In genomic region chr10:90047243-90047729, GRCh38 we compare ENCODE assay signal across 9 cellular contexts.
DNase-seq lines count a peak whose midpoint lies in the region; ATAC-seq and TF ChIP-seq lines count a peak whose summit lies in the region.
"Had no signal": no experiment of that assay in that cellular context is flagged by ENCODE, and none has a peak within 500 bp of the region (broad histone marks: within the 10 kb centered on the region; RNA-seq: fewer than 3 reads in every experiment).

No MANE protein-coding gene starts in this region.

- no peaks in the 10 kb centered on the region for H3K27me3 Mint-ChIP-seq in endothelial cell (ENCODE audit: unreplicated experiment)

- H3K27me3 ChIP-seq in GM06990 (replicated peaks; ENCODE audit: control insufficient read depth, insufficient read depth, low read length) (no peaks in the 10 kb centered on the region), osteoblast (ENCODE audit: insufficient read depth, low read length) (peaks cover 4% of the 10 kb centered on the region)

- no peaks in the 10 kb centered on the region for H4K20me1 ChIP-seq in osteoblast (ENCODE audit: insufficient read depth, low read length)

- no peak overlapping the region for H3K27ac Mint-ChIP-seq in endothelial cell (ENCODE audit: unreplicated experiment)

- ATAC-seq in GM19372 (IDR thresholded peaks at IDR 0.05; ENCODE audit: low read depth, unreplicated experiment) = peak; percentile 69
- ATAC-seq in HG02943 (IDR thresholded peaks at IDR 0.05; ENCODE audit: low read depth, unreplicated experiment) = peak; percentile 91

- no peaks in the 10 kb centered on the region for H3K4me1 Mint-ChIP-seq in endothelial cell (ENCODE audit: unreplicated experiment)

- no peak overlapping the region for H3K4me3 Mint-ChIP-seq in endothelial cell (ENCODE audit: unreplicated experiment)

- H3K36me3 ChIP-seq in GM06990 (ENCODE audit: control insufficient read depth, insufficient read depth, low read length) = no peaks in the 10 kb centered on the region
- no peaks in the 10 kb centered on the region for H3K36me3 ChIP-seq in osteoblast (ENCODE audit: insufficient read depth, low read length)

- no peak overlapping the region for H2AFZ ChIP-seq in osteoblast (ENCODE audit: low read length)

- H3K4me2 ChIP-seq in osteoblast (ENCODE audit: insufficient read depth, low read length) = no peak overlapping the region

- no peaks in the 10 kb centered on the region for H3K36me3 Mint-ChIP-seq in endothelial cell (ENCODE audit: low read depth, unreplicated experiment)

- H3K9me3 Mint-ChIP-seq in endothelial cell (ENCODE audit: unreplicated experiment) = no peaks in the 10 kb centered on the region

- TF ChIP-seq CTCF in GM06990 (IDR thresholded peaks at IDR 0.05; ENCODE audit: insufficient read depth, low read length, poor library complexity, severe bottlenecking) = no peak
- TF ChIP-seq CTCF in endothelial cell (IDR thresholded peaks at IDR 0.05; ENCODE audit: unreplicated experiment) = no peak
- no peak for TF ChIP-seq CTCF in osteoblast (IDR thresholded peaks at IDR 0.05; ENCODE audit: extremely low read depth, low read depth, low read length)

- no peak overlapping the region for H3K4me3 ChIP-seq in GM06990 (replicated peaks; ENCODE audit: low read depth, low read length)
- no peak overlapping the region for H3K4me3 ChIP-seq in osteoblast (ENCODE audit: insufficient read depth, low read length)

- no peak overlapping the region for H3K27ac ChIP-seq in osteoblast (ENCODE audit: low read depth, low read length)

- DNase-seq in GM06990 (ENCODE audit: extremely low read depth, insufficient read length) = peak; percentile 73
- peak; percentile 70 for DNase-seq in NAMALWA (ENCODE audit: low spot score)
- DNase-seq in iPS-NIHi11 (ENCODE audit: low spot score) = no peak
- no peak for DNase-seq in activated CD4-positive, alpha-beta T cell treated with anti-CD3 and anti-CD28 coated beads, Interleukin-2, amount 50 U/mL, for 4 hours
- DNase-seq in endothelial cell (ENCODE audit: low spot score) = no peak
- DNase-seq in osteoblast (ENCODE audit: insufficient read length, low spot score, missing footprints) = no peak
- DNase-seq: caudate nucleus had no signal

- no peaks in the 10 kb centered on the region for H3K4me1 ChIP-seq in osteoblast (ENCODE audit: insufficient read depth, low read length)

- no peaks in the 10 kb centered on the region for H3K9me3 ChIP-seq in osteoblast (ENCODE audit: low read depth, low read length)

- no peaks in the 10 kb centered on the region for H3K79me2 ChIP-seq in osteoblast (ENCODE audit: insufficient read depth, low read length)

Comparison
In these comparisons a context has a peak if more than half of its experiments do, and no peak if none do; other contexts are left out.
1. DNase-seq: peak in GM06990 (single experiment) and NAMALWA (single experiment); none in iPS-NIHi11 (single experiment), activated CD4-positive, alpha-beta T cell treated with anti-CD3 and anti-CD28 coated beads, Interleukin-2, amount 50 U/mL, for 4 hours (0 of 2), endothelial cell (single experiment) and osteoblast (single experiment).